In genomic region chr19:1502433-1503088, GRCh38 we compare ENCODE assay signal across 18 cellular contexts. TPM values are rescaled to one million over a fixed set of nuclear protein-coding genes. Genes with fewer than 3 reads are reported as not detected.
A peak's percentile ranks its signal among the peaks of the same experiment; 100 is the strongest.
DNase-seq lines count a peak whose midpoint lies in the region; TF ChIP-seq lines count a peak whose summit lies in the region.
"Had no signal": no experiment of that assay in that cellular context is flagged by ENCODE, and none has a peak within 500 bp of the region (broad histone marks: within the 10 kb centered on the region; RNA-seq: fewer than 3 reads in every experiment).

No MANE protein-coding gene starts in this region.

- H3K9me3 ChIP-seq in A673 (ENCODE audit: low read depth, low read length, poor library complexity, severe bottlenecking) = no peaks in the 10 kb centered on the region
- no peaks in the 10 kb centered on the region for H3K9me3 ChIP-seq in BE2C
- peaks cover 8% of the 10 kb centered on the region for H3K9me3 ChIP-seq in WERI-Rb-1 (ENCODE audit: severe bottlenecking)
- H3K9me3 ChIP-seq: MG63, sigmoid colon, suprapubic skin, upper lobe of right lung had no signal

- no peak for TF ChIP-seq CTCF in A673 (conservative IDR thresholded peaks at IDR 0.05; ENCODE audit: low read depth, low read length)
- no peak for TF ChIP-seq CTCF in BE2C (IDR thresholded peaks at IDR 0.05; ENCODE audit: low read depth, low read length)
- TF ChIP-seq CTCF in WERI-Rb-1 (IDR thresholded peaks at IDR 0.05; ENCODE audit: low read depth, low read length) = no peak
- no peak for TF ChIP-seq CTCF in fibroblast of villous mesenchyme (IDR thresholded peaks at IDR 0.05; ENCODE audit: insufficient read depth, low read depth, low read length)

- H3K36me3 ChIP-seq in A673 (ENCODE audit: insufficient read depth, low read length, poor library complexity, severe bottlenecking) (no peaks in the 10 kb centered on the region), BE2C (no peaks in the 10 kb centered on the region), WERI-Rb-1 (no peaks in the 10 kb centered on the region)
- H3K36me3 ChIP-seq: MG63, sigmoid colon, suprapubic skin, upper lobe of right lung had no signal

- POLR2A ChIA-PET in A673 (lab: Charles Lee; ENCODE audit: low non-redundant PET) = no interaction called here

- H3K27ac ChIP-seq in A673 (ENCODE audit: low read depth, low read length, poor library complexity, severe bottlenecking) = no peak overlapping the region
- peak overlapping the region; percentile 30 for H3K27ac ChIP-seq in WERI-Rb-1
- H3K27ac ChIP-seq: sigmoid colon, suprapubic skin, upper lobe of right lung had no signal

- H3K27me3 ChIP-seq in A673 (replicated peaks; ENCODE audit: insufficient read depth, low read depth, low read length, poor library complexity) (no peaks in the 10 kb centered on the region), BE2C (peaks cover 4% of the 10 kb centered on the region), WERI-Rb-1 (ENCODE audit: insufficient read depth, low read depth, severe bottlenecking) (no peaks in the 10 kb centered on the region)

- BruUV-seq in A673 (replicated peaks; lab: Mats Ljungman, UMichigan) = no TSS peak

- CTCF ChIA-PET in A673 (lab: Charles Lee) = interaction anchor here (0.7 kb wide), 1 partner anchor 320 kb away, joined by 5 read pairs; no protein-coding TSS in a partner anchor

- peaks cover 18% of the 10 kb centered on the region for H3K4me1 ChIP-seq in A673 (ENCODE audit: insufficient read depth, low read length, poor library complexity, severe bottlenecking)
- H3K4me1 ChIP-seq in BE2C = no peaks in the 10 kb centered on the region

- H3K4me3 ChIP-seq in A673 (ENCODE audit: low read depth, low read length, poor library complexity, severe bottlenecking) (peak overlapping the region; percentile 40), BE2C (ENCODE audit: low read depth, low read length) (peak overlapping the region; percentile 43), WERI-Rb-1 (ENCODE audit: low read depth, low read length) (no peak overlapping the region), fibroblast of villous mesenchyme (ENCODE audit: low read depth, low read length) (peak overlapping the region; percentile 38)
- H3K4me3 ChIP-seq: MG63, upper lobe of right lung had no signal

- intact Hi-C loops in A673 (cut with micrococcal nuclease; ENCODE audit: unreplicated experiment) = no loop called here

- DNase-seq in A673 (ENCODE audit: low spot score) (no peak), BE2C (no peak), WERI-Rb-1 (no peak), fibroblast of villous mesenchyme (ENCODE audit: low read depth) (no peak), NCI-H1694 treated with DMSO at 0.1 percent for 48 hours (lab: John Stamatoyannopoulos, UW) (no peak), hepatic stellate cell (ENCODE audit: low spot score) (no peak), DMS153 (lab: John Stamatoyannopoulos, UW) (no peak)
- DNase-seq: mammary epithelial cell, NCI-H2081, NCI-H748 treated with DMSO at 0.1 percent for 48 hours had no signal

RNA-seq across cellular contexts. Expression of gene ADAMTSL5, which starts 10.3 kb away (rescaled TPM):
- total RNA-seq in A673 (2021) = 0.59 and 0.86 TPM in 2 replicates
- not detected for polyA plus RNA-seq in BE2C (2012; ENCODE audit: insufficient read depth, insufficient read length, low read depth)
- 6.4 and 6.9 TPM in 2 replicates for total RNA-seq in fibroblast of villous mesenchyme
- total RNA-seq: cerebellum had no signal

RNA-seq across cellular contexts. Expression of gene REEP6, which starts 11.6 kb away (rescaled TPM):
- total RNA-seq in A673 (2021) (4.7 and 6.8 TPM in 2 replicates), fibroblast of villous mesenchyme (0.43 and 0.97 TPM in 2 replicates)
- polyA plus RNA-seq in BE2C (2012; ENCODE audit: insufficient read depth, insufficient read length, low read depth) = 4.7 TPM

RNA-seq across cellular contexts. Expression of gene PCSK4, which starts 12.4 kb away (rescaled TPM):
- total RNA-seq in A673 (2021) (7.2 and 11.1 TPM in 2 replicates), fibroblast of villous mesenchyme (1.3 and 1.9 TPM in 2 replicates)
- polyA plus RNA-seq in BE2C (2012; ENCODE audit: insufficient read depth, insufficient read length, low read depth) = 3.1 TPM

RNA-seq across cellular contexts. Expression of gene PLK5, which starts 21.3 kb away (rescaled TPM):
- total RNA-seq in A673 (2021) (not detected in 2 replicates), fibroblast of villous mesenchyme (under 0.01 TPM in 1 of 2 replicates, not detected in the other)
- not detected for polyA plus RNA-seq in BE2C (2012; ENCODE audit: insufficient read depth, insufficient read length, low read depth)
- total RNA-seq: activated CD4-positive, alpha-beta T cell treated with anti-CD3 and anti-CD28 coated beads for 36 hours; mammary epithelial cell; SK-MEL-5; T-helper 17 cell; upper lobe of right lung had no signal
- polyA plus RNA-seq: mammary epithelial cell had no signal

RNA-seq across cellular contexts. Expression of gene C19orf25, which starts 23.5 kb away (rescaled TPM):
- total RNA-seq in A673 (2021) = 35.0 and 37.1 TPM in 2 replicates
- 162 TPM for polyA plus RNA-seq in BE2C (2012; ENCODE audit: insufficient read depth, insufficient read length, low read depth)
- 29.6 and 32.8 TPM in 2 replicates for total RNA-seq in fibroblast of villous mesenchyme
